Comparison of ENCODE assay signal across 8 cellular contexts in genomic region chr7:131108212-131108980, GRCh38.
DNase-seq lines count a peak whose midpoint lies in the region; ATAC-seq and TF ChIP-seq lines count a peak whose summit lies in the region.

No MANE protein-coding gene starts in this region.

- peaks cover 65 to 68% (median 67%) of the 10 kb centered on the region in 3 donors for H3K4me1 Mint-ChIP-seq in naive B cell

- peaks cover 0 to 5% (median 0%) of the 10 kb centered on the region in 3 donors for H3K27me3 Mint-ChIP-seq in naive B cell

- peaks cover 37% of the 10 kb centered on the region for H3F3A ChIP-seq in SU-DHL-6 (ENCODE audit: insufficient read depth)

- H3K36me3 ChIP-seq in ACC112 (ENCODE audit: insufficient read depth, low read length) (peaks cover 11% of the 10 kb centered on the region; the same call in 1 of the 2 replicates), SU-DHL-6 (ENCODE audit: low read length) (no peaks in the 10 kb centered on the region), endocrine pancreas (ENCODE audit: control insufficient read depth, insufficient read depth, low read length) (no peaks in the 10 kb centered on the region)

- DNase-seq in naive B cell, result no peak
- no peak for DNase-seq in cerebellar nuclear complex (lab: John Stamatoyannopoulos, UW)
- no peak for DNase-seq in GM19238 (ENCODE audit: insufficient read length, low spot score)

- 0 out of 2 replicates have a peak, but pooled peaks cover 9% of the 10 kb centered on the region for H4K20me1 ChIP-seq in SU-DHL-6 (ENCODE audit: low read depth, low read length)

- peaks cover 7 to 30% of the 10 kb centered on the region in 2 donors for H3K36me3 Mint-ChIP-seq in naive B cell

- H3K27ac ChIP-seq in ACC112 (ENCODE audit: low read depth, low read length) (peak overlapping the region; percentile 98), SU-DHL-6 (ENCODE audit: low read depth, low read length) (peak overlapping the region; percentile 66)

- H3K4me1 ChIP-seq in ACC112 (ENCODE audit: control insufficient read depth, insufficient read depth, low read length, unreplicated experiment) (peaks cover 31% of the 10 kb centered on the region), endocrine pancreas (ENCODE audit: control insufficient read depth, insufficient read depth, low read length) (peaks cover 10% of the 10 kb centered on the region)

- H2AFZ ChIP-seq in ACC112 (ENCODE audit: low read length, unreplicated experiment), result no peak overlapping the region
- H2AFZ ChIP-seq in SU-DHL-6 (ENCODE audit: low read depth, low read length, severe bottlenecking), result peak overlapping the region; percentile 80

- no peaks in the 10 kb centered on the region for H3K9me3 ChIP-seq in SU-DHL-6 (ENCODE audit: insufficient read depth, low read length)
- no peaks in the 10 kb centered on the region for H3K9me3 ChIP-seq in endocrine pancreas (ENCODE audit: control insufficient read depth, low read length)

- peak overlapping the region; percentile 79 to 100 (median 99) for H3K4me3 Mint-ChIP-seq in naive B cell

- TF ChIP-seq POLR2A in GM18505 (IDR thresholded peaks at IDR 0.05; ENCODE audit: borderline replicate concordance, extremely low read depth, insufficient read depth, insufficient read length), result peak; percentile 15

- ATAC-seq in GM18505 (IDR thresholded peaks at IDR 0.05; ENCODE audit: unreplicated experiment) (no peak), naive B cell (ENCODE audit: low read depth in 2 of 2) (no peak), GM21737 (IDR thresholded peaks at IDR 0.05; ENCODE audit: unreplicated experiment) (no peak)

- no peak for TF ChIP-seq CTCF in SU-DHL-6 (IDR thresholded peaks at IDR 0.05; ENCODE audit: insufficient read depth, low read length, poor library complexity, severe bottlenecking)

- peaks cover 0 to 4% (median 1%) of the 10 kb centered on the region in 7 donors for H3K9me3 Mint-ChIP-seq in naive B cell

- no peaks in the 10 kb centered on the region for H3K27me3 ChIP-seq in ACC112 (ENCODE audit: insufficient read depth, low read length)
- H3K27me3 ChIP-seq in SU-DHL-6 (ENCODE audit: low read length), result no peaks in the 10 kb centered on the region
- no peaks in the 10 kb centered on the region for H3K27me3 ChIP-seq in endocrine pancreas (ENCODE audit: control insufficient read depth, insufficient read depth, low read length)

- H3K4me3 ChIP-seq in ACC112 (ENCODE audit: low read depth, low read length) (peak overlapping the region; percentile 95), SU-DHL-6 (ENCODE audit: insufficient read depth, low read length, poor library complexity, severe bottlenecking) (peak overlapping the region; percentile 93), endocrine pancreas (ENCODE audit: control insufficient read depth, insufficient read depth, low read length) (peak overlapping the region; percentile 92)

- H3K9me2 ChIP-seq in SU-DHL-6 (replicated peaks; ENCODE audit: insufficient read depth, low read length), result no peaks in the 10 kb centered on the region

- peak overlapping the region; percentile 99 to 100 (median 100) for H3K27ac Mint-ChIP-seq in naive B cell

- H3K4me2 ChIP-seq in SU-DHL-6 (ENCODE audit: low read depth, low read length, poor library complexity, severe bottlenecking), result peak overlapping the region; percentile 87

- peaks cover 92% of the 10 kb centered on the region for H3K79me2 ChIP-seq in ACC112 (ENCODE audit: control insufficient read depth, insufficient read depth, low read length, unreplicated experiment)
- H3K79me2 ChIP-seq in SU-DHL-6 (ENCODE audit: insufficient read depth, low read length), result peaks cover 27% of the 10 kb centered on the region

- H3K9ac ChIP-seq in SU-DHL-6 (ENCODE audit: low read length) (peak overlapping the region; percentile 79), endocrine pancreas (ENCODE audit: control insufficient read depth, insufficient read depth, low read length) (peak overlapping the region; percentile 100)
